Comparison of ENCODE assay signal across 11 cellular contexts in genomic region chr14:77804592-77804991, GRCh38. TPM values are rescaled to one million over a fixed set of nuclear protein-coding genes. Genes with fewer than 3 reads are reported as not detected.
A peak's percentile ranks its signal among the peaks of the same experiment; 100 is the strongest.
DNase-seq lines count a peak whose midpoint lies in the region; ATAC-seq and TF ChIP-seq lines count a peak whose summit lies in the region.
"Had no signal": no experiment of that assay in that cellular context is flagged by ENCODE, and none has a peak within 500 bp of the region (broad histone marks: within the 10 kb centered on the region; RNA-seq: fewer than 3 reads in every experiment).

No MANE protein-coding gene starts in this region.

- ATAC-seq in body of pancreas (no peak), gastroesophageal sphincter (no peak), GM21529 (IDR thresholded peaks at IDR 0.05; ENCODE audit: unreplicated experiment) (no peak)

- H3K4me3 Mint-ChIP-seq in activated T-helper 2 cell treated with anti-CD3 and anti-CD28 coated beads, Interferon-gamma antibody, Interleukin-2, Interleukin-4, amounts not matched to agents 10 μg/mL and 5 μg/mL and 100 μg/mL, durations not matched to agents 14 hours and 24 hours and 36 hours (ENCODE audit: low read depth) = no peak overlapping the region
- H3K4me3 Mint-ChIP-seq in progenitor cell of endocrine pancreas (ENCODE audit: low read depth) = no peak overlapping the region

- H3K4me3 ChIP-seq in body of pancreas (no peak overlapping the region), gastroesophageal sphincter (no peak overlapping the region)
- H3K4me3 ChIP-seq: thoracic aorta had no signal

- H3K4me1 ChIP-seq in body of pancreas = peaks cover 7% of the 10 kb centered on the region
- H3K4me1 ChIP-seq in gastroesophageal sphincter = peaks cover 0 to 10% (median under 1%) of the 10 kb centered on the region in 3 donors

- H3K27ac Mint-ChIP-seq in activated T-helper 2 cell treated with anti-CD3 and anti-CD28 coated beads, Interferon-gamma antibody, Interleukin-2, Interleukin-4, amounts not matched to agents 10 μg/mL and 5 μg/mL and 100 μg/mL, durations not matched to agents 14 hours and 24 hours and 36 hours = no peak overlapping the region
- no peak overlapping the region for H3K27ac Mint-ChIP-seq in progenitor cell of endocrine pancreas

- DNase-seq in NCI-H748 (lab: John Stamatoyannopoulos, UW; ENCODE audit: unreplicated experiment) = peak; percentile 29
- DNase-seq in NCI-H748 treated with DMSO at 0.1 percent for 48 hours (lab: John Stamatoyannopoulos, UW) = no peak
- DNase-seq in LHCN-M2 (ENCODE audit: low read depth) = peak; percentile 19
- DNase-seq in activated T-helper 2 cell treated with anti-CD3 and anti-CD28 coated beads, Interferon-gamma antibody, Interleukin-2, Interleukin-4, amounts not matched to agents 10 μg/mL and 5 μg/mL and 100 μg/mL, durations not matched to agents 14 hours and 24 hours and 36 hours (ENCODE audit: low spot score) = peak; percentile 10
- DNase-seq in progenitor cell of endocrine pancreas (ENCODE audit: low spot score, unreplicated experiment) = no peak
- no peak for DNase-seq in body of pancreas
- DNase-seq: cerebellar nuclear complex, Right ventricle myocardium superior had no signal

- no peaks in the 10 kb centered on the region for H3K27me3 ChIP-seq in body of pancreas
- H3K27me3 ChIP-seq in gastroesophageal sphincter = no peaks in the 10 kb centered on the region

- 59 to 80% methylated on average over 6 of the region's 6 CpGs for WGBS in body of pancreas, 2 donors
- 28 to 100% methylated on average over 2 of the region's 6 CpGs for WGBS in gastroesophageal sphincter (ENCODE audit: low coverage in 1 of 2), 2 donors

- H3K9me3 Mint-ChIP-seq in activated T-helper 2 cell treated with anti-CD3 and anti-CD28 coated beads, Interferon-gamma antibody, Interleukin-2, Interleukin-4, amounts not matched to agents 10 μg/mL and 5 μg/mL and 100 μg/mL, durations not matched to agents 14 hours and 24 hours and 36 hours = no peaks in the 10 kb centered on the region
- H3K9me3 Mint-ChIP-seq in progenitor cell of endocrine pancreas (ENCODE audit: low read depth) = no peaks in the 10 kb centered on the region

- H3K9me3 ChIP-seq in body of pancreas (no peaks in the 10 kb centered on the region), gastroesophageal sphincter (no peaks in the 10 kb centered on the region)
- H3K9me3 ChIP-seq: thoracic aorta had no signal

- TF ChIP-seq POLR2A in body of pancreas (IDR thresholded peaks at IDR 0.05) (no peak), gastroesophageal sphincter (IDR thresholded peaks at IDR 0.05) (no peak)

- TF ChIP-seq EP300 in gastroesophageal sphincter (IDR thresholded peaks at IDR 0.05) = no peak

- H3K27me3 Mint-ChIP-seq in activated T-helper 2 cell treated with anti-CD3 and anti-CD28 coated beads, Interferon-gamma antibody, Interleukin-2, Interleukin-4, amounts not matched to agents 10 μg/mL and 5 μg/mL and 100 μg/mL, durations not matched to agents 14 hours and 24 hours and 36 hours (ENCODE audit: low read depth) = no peaks in the 10 kb centered on the region
- no peaks in the 10 kb centered on the region for H3K27me3 Mint-ChIP-seq in progenitor cell of endocrine pancreas

- H3K4me1 Mint-ChIP-seq in activated T-helper 2 cell treated with anti-CD3 and anti-CD28 coated beads, Interferon-gamma antibody, Interleukin-2, Interleukin-4, amounts not matched to agents 10 μg/mL and 5 μg/mL and 100 μg/mL, durations not matched to agents 14 hours and 24 hours and 36 hours (ENCODE audit: low read depth) = peaks cover 6% of the 10 kb centered on the region
- peaks cover 3% of the 10 kb centered on the region for H3K4me1 Mint-ChIP-seq in progenitor cell of endocrine pancreas (ENCODE audit: low read depth)

- H3K36me3 ChIP-seq in body of pancreas (replicated peaks in 1 of 2; ENCODE audit: insufficient read depth in 1 of 2, low read depth in 2 of 2) (no peaks in the 10 kb centered on the region), gastroesophageal sphincter (no peaks in the 10 kb centered on the region)
- H3K36me3 ChIP-seq: thoracic aorta had no signal

- H3K36me3 Mint-ChIP-seq in activated T-helper 2 cell treated with anti-CD3 and anti-CD28 coated beads, Interferon-gamma antibody, Interleukin-2, Interleukin-4, amounts not matched to agents 10 μg/mL and 5 μg/mL and 100 μg/mL, durations not matched to agents 14 hours and 24 hours and 36 hours (ENCODE audit: low read depth) = no peaks in the 10 kb centered on the region
- H3K36me3 Mint-ChIP-seq in progenitor cell of endocrine pancreas (ENCODE audit: insufficient read depth) = no peaks in the 10 kb centered on the region

- no peak overlapping the region for H3K27ac ChIP-seq in body of pancreas
- H3K27ac ChIP-seq in gastroesophageal sphincter = no peak overlapping the region
- H3K27ac ChIP-seq: thoracic aorta had no signal

- TF ChIP-seq CTCF in progenitor cell of endocrine pancreas (IDR thresholded peaks at IDR 0.05; ENCODE audit: unreplicated experiment) = peak; percentile 34
- TF ChIP-seq CTCF in body of pancreas (IDR thresholded peaks at IDR 0.05) = no peak
- no peak for TF ChIP-seq CTCF in gastroesophageal sphincter (IDR thresholded peaks at IDR 0.05)

- intact Hi-C loops in activated T-helper 2 cell treated with anti-CD3 and anti-CD28 coated beads, Interferon-gamma antibody, Interleukin-2, Interleukin-4, amounts not matched to agents 10 μg/mL and 5 μg/mL and 100 μg/mL, durations not matched to agents 14 hours and 24 hours and 36 hours (cut with micrococcal nuclease) = no loop called here
- intact Hi-C loops in body of pancreas (cut with DNase I) = no loop called here

RNA-seq across cellular contexts. Expression of gene ADCK1, which starts 4.7 kb away (rescaled TPM):
- total RNA-seq in LHCN-M2 (2014; rRNA removed) (5.1 and 5.5 TPM in 2 replicates), progenitor cell of endocrine pancreas (8.0 and 11.5 TPM in 2 replicates), body of pancreas (10 to 100 TPM in 1 of 2 donors, 1 to 10 TPM in 1; 2.6 to 26.4 TPM), gastroesophageal sphincter (10 to 100 TPM in 1 of 4 donors, 1 to 10 TPM in 3; 3.8 to 11.1 (median 6.8) TPM)
- polyA plus RNA-seq in LHCN-M2 (2012) = 5.8 TPM
- total RNA-seq in activated T-helper 2 cell treated with anti-CD3 and anti-CD28 coated beads, Interferon-gamma antibody, Interleukin-2, Interleukin-4, amounts not matched to agents 10 μg/mL and 5 μg/mL and 100 μg/mL, durations not matched to agents 14 hours and 24 hours and 36 hours = 4.1 and 5.2 TPM in 2 replicates

RNA-seq across cellular contexts. Expression of gene SNW1, which starts 43.6 kb away (rescaled TPM):
- total RNA-seq in LHCN-M2 (2014; rRNA removed) (63.7 and 65.0 TPM in 2 replicates), progenitor cell of endocrine pancreas (78.5 and 90.8 TPM in 2 replicates), body of pancreas (10 to 100 TPM; 23.1 to 40.9 TPM), gastroesophageal sphincter (10 to 100 TPM; 43.7 to 70.5 (median 49.4) TPM)
- 36.8 TPM for polyA plus RNA-seq in LHCN-M2 (2012)
- 101 and 114 TPM in 2 replicates for total RNA-seq in activated T-helper 2 cell treated with anti-CD3 and anti-CD28 coated beads, Interferon-gamma antibody, Interleukin-2, Interleukin-4, amounts not matched to agents 10 μg/mL and 5 μg/mL and 100 μg/mL, durations not matched to agents 14 hours and 24 hours and 36 hours

Comparison
In these comparisons a context has a peak if more than half of its experiments do, and no peak if none do; other contexts are left out.
1. DNase-seq: peak in NCI-H748 (single experiment), LHCN-M2 (single experiment) and activated T-helper 2 cell treated with anti-CD3 and anti-CD28 coated beads, Interferon-gamma antibody, Interleukin-2, Interleukin-4, amounts not matched to agents 10 μg/mL and 5 μg/mL and 100 μg/mL, durations not matched to agents 14 hours and 24 hours and 36 hours (single experiment); none in NCI-H748 treated with DMSO at 0.1 percent for 48 hours (single experiment), progenitor cell of endocrine pancreas (single experiment) and body of pancreas (0 of 4).